Comparison of ENCODE assay signal across 1 cellular context in the genomic region with DNA sequence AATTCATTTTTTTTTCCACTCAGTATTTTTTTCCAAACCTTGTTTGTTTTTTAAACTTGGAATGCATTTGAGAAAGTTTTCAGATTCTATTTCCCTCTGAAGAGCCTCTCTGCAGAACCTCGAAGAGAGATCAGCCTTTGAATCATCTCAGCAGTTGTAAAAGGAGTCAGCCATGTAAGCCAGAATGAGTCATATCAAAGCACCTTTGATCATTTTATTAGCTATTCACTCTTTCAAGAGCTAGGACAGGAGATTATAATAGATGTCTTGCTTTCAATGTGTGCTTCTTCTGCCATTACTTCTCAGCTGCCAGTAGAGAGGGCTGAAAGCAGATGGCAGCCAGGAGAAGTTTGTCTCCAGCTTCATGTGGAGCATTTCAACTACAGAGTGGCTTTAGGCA.
TF ChIP-seq lines count a peak whose summit lies in the region.

No MANE protein-coding gene starts in this region.

TF ChIP-seq in H1, 55 proteins besides CTCF, POLR2A, EP300 and RAD21 (continued from another document):
- TF ChIP-seq RNF2 (IDR thresholded peaks at IDR 0.05; ENCODE audit: borderline replicate concordance, low read depth, low read length, missing control alignments, poor library complexity, severe bottlenecking), result no peak
- no peak for TF ChIP-seq KDM4A (IDR thresholded peaks at IDR 0.05; ENCODE audit: low read depth, low read length, severe bottlenecking)
- TF ChIP-seq SP2 (IDR thresholded peaks at IDR 0.05; ENCODE audit: low read length), result no peak
- no peak for TF ChIP-seq NANOG (IDR thresholded peaks at IDR 0.05; ENCODE audit: insufficient read depth, low read depth, low read length, poor library complexity, severe bottlenecking)
- no peak for TF ChIP-seq ATF2 (IDR thresholded peaks at IDR 0.05; ENCODE audit: low read length)
- no peak for TF ChIP-seq PHF8 (conservative IDR thresholded peaks at IDR 0.05; ENCODE audit: low read depth, low read length)
- TF ChIP-seq YY1 (IDR thresholded peaks at IDR 0.05; ENCODE audit: low read depth, low read length), result no peak
- no peak for TF ChIP-seq EZH2 (IDR thresholded peaks at IDR 0.05; ENCODE audit: low read depth, low read length, severe bottlenecking)
- no peak for TF ChIP-seq SIX5 (IDR thresholded peaks at IDR 0.05; ENCODE audit: low read depth, low read length)
- no peak for TF ChIP-seq BACH1 (IDR thresholded peaks at IDR 0.05; ENCODE audit: low read length)
